8 cellular contexts compared by ENCODE assay signal in the genomic region with DNA sequence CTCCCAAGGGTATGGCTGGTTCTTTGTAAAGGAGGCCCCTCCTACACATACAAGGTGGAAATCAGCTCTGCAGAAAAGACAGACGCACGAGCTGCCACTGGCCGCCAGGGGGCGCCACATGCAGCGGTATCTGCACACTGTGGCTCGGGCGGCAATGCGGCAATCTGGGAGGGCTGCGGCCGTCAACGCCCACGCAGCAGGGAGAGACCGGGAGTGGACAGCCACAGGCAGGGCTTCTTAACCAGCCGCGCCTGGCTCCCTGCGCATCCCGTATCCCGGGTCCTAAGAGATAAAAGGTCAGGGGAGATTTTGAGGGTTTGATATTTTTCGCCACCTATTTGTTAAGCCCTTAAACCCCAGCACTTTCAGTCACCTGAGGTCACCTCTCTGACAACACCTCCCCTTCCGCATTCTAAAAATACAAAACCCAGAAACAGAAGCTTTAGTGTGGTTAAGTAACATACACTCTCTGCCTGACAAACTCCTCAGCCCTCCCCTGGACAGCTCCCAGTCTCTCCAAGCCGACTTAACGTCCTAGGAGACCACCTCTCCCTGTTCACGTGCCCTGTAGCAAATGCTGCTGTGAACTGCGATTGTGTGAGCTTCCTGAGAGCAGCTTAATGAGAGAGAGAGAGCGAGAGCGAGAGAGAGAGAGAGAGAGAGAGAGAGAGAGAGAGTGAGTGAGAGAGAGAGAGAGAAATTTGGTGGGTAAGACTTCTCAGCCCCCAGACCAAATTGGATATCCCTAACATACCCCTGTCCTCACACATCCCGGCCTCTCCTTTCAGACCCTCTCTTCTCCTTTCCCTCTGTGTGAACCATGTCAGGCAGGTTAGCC. TPM values are rescaled to one million over a fixed set of nuclear protein-coding genes. Genes with fewer than 3 reads are reported as not detected.
DNase-seq lines count a peak whose midpoint lies in the region; ATAC-seq, FAIRE-seq and TF ChIP-seq lines count a peak whose summit lies in the region.

No MANE protein-coding gene starts in this region.

- peak; percentile 76 for ATAC-seq in HG02571 (IDR thresholded peaks at IDR 0.05; ENCODE audit: unreplicated experiment)
- ATAC-seq in SK-N-SH treated with all-trans-retinoic acid at 6 μM for 48 hours: peak; percentile 97
- ATAC-seq in Right ventricle myocardium inferior: peak; percentile 85

- peak overlapping the region; percentile 66 for H3K4me3 ChIP-seq in GM12864 (ENCODE audit: low read depth, low read length)

- FAIRE-seq in urothelium cell line (lab: Jason Lieb, UNC): peak; percentile 96

- H3K27me3 Mint-ChIP-seq in activated naive CD8-positive, alpha-beta T cell: no peaks in the 10 kb centered on the region

- peak overlapping the region; percentile 89 for H3K4me3 Mint-ChIP-seq in activated naive CD8-positive, alpha-beta T cell

- peaks cover 36% of the 10 kb centered on the region for H3K4me1 Mint-ChIP-seq in activated naive CD8-positive, alpha-beta T cell (ENCODE audit: low read depth)

- H3K9me3 Mint-ChIP-seq in activated naive CD8-positive, alpha-beta T cell (ENCODE audit: low read depth): peaks cover 5% of the 10 kb centered on the region

- peak overlapping the region; percentile 72 for H3K27ac Mint-ChIP-seq in activated naive CD8-positive, alpha-beta T cell

- peak; percentile 93 for TF ChIP-seq CTCF in GM12864 (IDR thresholded peaks at IDR 0.05; ENCODE audit: low read depth, low read length, missing control alignments)

- intact Hi-C loops in Right ventricle myocardium inferior (cut with DNase I): loop anchor here (1.0 kb wide), 1 partner anchor 162 kb away; no protein-coding TSS in a partner anchor
- intact Hi-C loops in posterior cingulate gyrus (cut with DNase I): loop anchor here (5.0 kb wide), 2 partner anchors 148 to 163 kb away; no protein-coding TSS in a partner anchor

- H3K36me3 Mint-ChIP-seq in activated naive CD8-positive, alpha-beta T cell: peaks cover 2% of the 10 kb centered on the region

- peak; percentile 77 for DNase-seq in GM12864 (ENCODE audit: low read depth)
- DNase-seq in MV-4-11 (lab: John Stamatoyannopoulos, UW): peak; percentile 83
- peak; percentile 92 for DNase-seq in Right ventricle myocardium inferior (ENCODE audit: missing footprints)
- peak; percentile 74 to 98 (median 88) for DNase-seq in posterior cingulate gyrus
- DNase-seq in urothelium cell line (ENCODE audit: low spot score): peak; percentile 95

TF ChIP-seq in SK-N-SH treated with all-trans-retinoic acid at 6 μM for 48 hours, 23 proteins besides CTCF, POLR2A, EP300 and RAD21:
- TF ChIP-seq BACH2 (CRISPR knock-in tag; IDR thresholded peaks at IDR 0.05; ENCODE audit: borderline replicate concordance): no peak
- TF ChIP-seq ZC3H10 (CRISPR knock-in tag; IDR thresholded peaks at IDR 0.05): no peak
- no peak for TF ChIP-seq CREB5 (CRISPR knock-in tag; IDR thresholded peaks at IDR 0.05; ENCODE audit: low read depth)
- TF ChIP-seq ZNF565 (CRISPR knock-in tag; conservative IDR thresholded peaks at IDR 0.05; ENCODE audit: low read depth): no peak

RNA-seq across cellular contexts. Expression of gene KCNA2, which starts 13.5 kb away (rescaled TPM):
- 1.5 TPM for total RNA-seq in Right ventricle myocardium inferior

RNA-seq across cellular contexts. Expression of gene KCNA3, which starts 55.1 kb away (rescaled TPM):
- 0.38 TPM for total RNA-seq in Right ventricle myocardium inferior

Comparison
In these comparisons a context has a peak if more than half of its experiments do, and no peak if none do; other contexts are left out.
1. Peak in every context shown above with its lines: DNase-seq, ATAC-seq and H3K4me3 ChIP-seq.